Comparison of ENCODE assay signal across 37 cellular contexts in genomic region chr6:73143551-73143950, GRCh38.
"Had no signal": no experiment of that assay in that cellular context is flagged by ENCODE, and none has a peak within 500 bp of the region (broad histone marks: within the 10 kb centered on the region; RNA-seq: fewer than 3 reads in every experiment).

No MANE protein-coding gene starts in this region.

- H3K27ac Mint-ChIP-seq: activated naive CD4-positive, alpha-beta T cell treated with anti-CD3 and anti-CD28 coated beads for 36 hours; activated naive CD4-positive, alpha-beta T cell treated with anti-CD3 and anti-CD28 coated beads, Interleukin-2, amount 10 ng/mL, durations not matched to agents 7 days and 5 days; activated naive CD4-positive, alpha-beta T cell treated with anti-CD3 and anti-CD28 coated beads, Interleukin-2, amount 50 U/mL, for 24 hours; activated naive CD4-positive, alpha-beta T cell treated with anti-CD3 and anti-CD28 coated beads, Interleukin-2, amount 50 U/mL, for 72 hours; activated naive CD8-positive, alpha-beta T cell; activated naive CD8-positive, alpha-beta T cell treated with anti-CD3 and anti-CD28 coated beads for 36 hours; activated naive CD8-positive, alpha-beta T cell treated with anti-CD3 and anti-CD28 coated beads, Interleukin-2, amount 10 ng/mL, durations not matched to agents 7 days and 5 days; activated naive CD8-positive, alpha-beta T cell treated with anti-CD3 and anti-CD28 coated beads, Interleukin-2, amount 50 U/mL, for 24 hours; activated T-cell treated with anti-CD3 and anti-CD28 coated beads, Interleukin-2, amount 50 U/mL, for 24 hours; activated T-cell treated with anti-CD3 and anti-CD28 coated beads, Interleukin-2, amount 50 U/mL, for 72 hours; activated T-helper 1 cell treated with anti-CD3 and anti-CD28 coated beads, Interleukin-12 subunit alpha, Interleukin-12 subunit beta, Interleukin-2, Interleukin-4 antibody, amounts not matched to agents 30 ng/mL and 10 ng/mL and 1 ng/mL, durations not matched to agents 14 hours and 24 hours and 36 hours; activated T-helper 17 cell treated with anti-CD3 and anti-CD28 coated beads, Interleukin-2, amount 50 U/mL, for 72 hours; activated T-helper 2 cell treated with anti-CD3 and anti-CD28 coated beads, Interferon-gamma antibody, Interleukin-2, Interleukin-4, amounts not matched to agents 10 μg/mL and 5 μg/mL and 100 μg/mL, durations not matched to agents 14 hours and 24 hours and 36 hours; brain had no signal

- H3K4me3 Mint-ChIP-seq: activated naive CD4-positive, alpha-beta T cell treated with anti-CD3 and anti-CD28 coated beads for 36 hours; activated naive CD4-positive, alpha-beta T cell treated with anti-CD3 and anti-CD28 coated beads, Interleukin-2, amount 10 ng/mL, durations not matched to agents 7 days and 5 days; activated naive CD4-positive, alpha-beta T cell treated with anti-CD3 and anti-CD28 coated beads, Interleukin-2, amount 50 U/mL, for 24 hours; activated naive CD8-positive, alpha-beta T cell; activated naive CD8-positive, alpha-beta T cell treated with anti-CD3 and anti-CD28 coated beads for 36 hours; activated naive CD8-positive, alpha-beta T cell treated with anti-CD3 and anti-CD28 coated beads, Interleukin-2, amount 10 ng/mL, durations not matched to agents 7 days and 5 days; activated naive CD8-positive, alpha-beta T cell treated with anti-CD3 and anti-CD28 coated beads, Interleukin-2, amount 50 U/mL, for 24 hours; activated T-cell treated with anti-CD3 and anti-CD28 coated beads, Interleukin-2, amount 50 U/mL, for 24 hours; activated T-cell treated with anti-CD3 and anti-CD28 coated beads, Interleukin-2, amount 50 U/mL, for 4 hours; activated T-cell treated with anti-CD3 and anti-CD28 coated beads, Interleukin-2, amount 50 U/mL, for 72 hours; activated T-helper 1 cell treated with anti-CD3 and anti-CD28 coated beads, Interleukin-12 subunit alpha, Interleukin-12 subunit beta, Interleukin-2, Interleukin-4 antibody, amounts not matched to agents 30 ng/mL and 10 ng/mL and 1 ng/mL, durations not matched to agents 14 hours and 24 hours and 36 hours; activated T-helper 17 cell treated with anti-CD3 and anti-CD28 coated beads, Interleukin-2, amount 50 U/mL, for 72 hours; brain; central memory CD8-positive, alpha-beta T cell had no signal

- H3K4me1 Mint-ChIP-seq: activated naive CD4-positive, alpha-beta T cell treated with anti-CD3 and anti-CD28 coated beads, Interleukin-2, amount 10 ng/mL, durations not matched to agents 7 days and 5 days; activated naive CD4-positive, alpha-beta T cell treated with anti-CD3 and anti-CD28 coated beads, Interleukin-2, amount 50 U/mL, for 24 hours; activated naive CD8-positive, alpha-beta T cell treated with anti-CD3 and anti-CD28 coated beads for 36 hours; activated naive CD8-positive, alpha-beta T cell treated with anti-CD3 and anti-CD28 coated beads, Interleukin-2, amount 10 ng/mL, durations not matched to agents 7 days and 5 days; central memory CD8-positive, alpha-beta T cell had no signal

- H3K27ac ChIP-seq: adrenal gland, ascending aorta, body of pancreas, brain microvascular endothelial cell, breast epithelium, cardiac muscle cell had no signal

- H3K36me3 ChIP-seq: adrenal gland, ascending aorta, brain microvascular endothelial cell, breast epithelium had no signal

- H3K36me3 Mint-ChIP-seq: activated naive CD4-positive, alpha-beta T cell treated with anti-CD3 and anti-CD28 coated beads, Interleukin-2, amount 50 U/mL, for 72 hours; brain had no signal

- H3K4me1 ChIP-seq: adrenal gland, ascending aorta, body of pancreas, breast epithelium had no signal

- ATAC-seq: activated naive CD8-positive, alpha-beta T cell treated with anti-CD3 and anti-CD28 coated beads, Interleukin-2, amount 50 U/mL, for 24 hours; activated T-cell treated with anti-CD3 and anti-CD28 coated beads, Interleukin-2, amount 50 U/mL, for 4 hours; activated T-cell treated with anti-CD3 and anti-CD28 coated beads, Interleukin-2, amount 50 U/mL, for 72 hours; activated T-helper 17 cell treated with anti-CD3 and anti-CD28 coated beads, Interleukin-2, amount 50 U/mL, for 72 hours; body of pancreas had no signal

- H3K4me3 ChIP-seq: adrenal gland, ascending aorta, body of pancreas, breast epithelium, cardiac muscle cell had no signal

- H3K27me3 Mint-ChIP-seq: activated naive CD4-positive, alpha-beta T cell treated with anti-CD3 and anti-CD28 coated beads, Interleukin-2, amount 10 ng/mL, durations not matched to agents 7 days and 5 days; activated naive CD4-positive, alpha-beta T cell treated with anti-CD3 and anti-CD28 coated beads, Interleukin-2, amount 50 U/mL, for 24 hours; activated naive CD8-positive, alpha-beta T cell; activated naive CD8-positive, alpha-beta T cell treated with anti-CD3 and anti-CD28 coated beads for 36 hours; activated naive CD8-positive, alpha-beta T cell treated with anti-CD3 and anti-CD28 coated beads, Interleukin-2, amount 10 ng/mL, durations not matched to agents 7 days and 5 days; activated naive CD8-positive, alpha-beta T cell treated with anti-CD3 and anti-CD28 coated beads, Interleukin-2, amount 50 U/mL, for 24 hours; activated T-cell treated with anti-CD3 and anti-CD28 coated beads, Interleukin-2, amount 50 U/mL, for 24 hours; brain; central memory CD8-positive, alpha-beta T cell had no signal

- DNase-seq: activated effector memory CD4-positive, alpha-beta T cell treated with anti-CD3 and anti-CD28 coated beads, Interleukin-2, amount 50 U/mL, for 16 hours; activated effector memory CD4-positive, alpha-beta T cell treated with Interleukin-2 at 50 U/mL for 16 hours; activated gamma-delta T cell; activated gamma-delta T cell treated with Interleukin-2 at 50 U/mL for 16 hours; activated naive CD4-positive, alpha-beta T cell; activated naive CD4-positive, alpha-beta T cell treated with anti-CD3 and anti-CD28 coated beads for 36 hours; activated naive CD4-positive, alpha-beta T cell treated with anti-CD3 and anti-CD28 coated beads, Interleukin-2, amount 10 ng/mL, durations not matched to agents 7 days and 5 days; activated naive CD4-positive, alpha-beta T cell treated with anti-CD3 and anti-CD28 coated beads, Interleukin-2, amount 50 U/mL, for 16 hours; activated naive CD4-positive, alpha-beta T cell treated with Interleukin-2 at 50 U/mL for 16 hours; activated naive CD8-positive, alpha-beta T cell treated with anti-CD3 and anti-CD28 coated beads for 36 hours; activated naive CD8-positive, alpha-beta T cell treated with anti-CD3 and anti-CD28 coated beads, Interleukin-2, amount 10 ng/mL, durations not matched to agents 7 days and 5 days; activated naive CD8-positive, alpha-beta T cell treated with anti-CD3 and anti-CD28 coated beads, Interleukin-2, amount 50 U/mL, for 24 hours; activated T-cell treated with anti-CD3 and anti-CD28 coated beads, Interleukin-2, amount 50 U/mL, for 1 hour; activated T-cell treated with anti-CD3 and anti-CD28 coated beads, Interleukin-2, amount 50 U/mL, for 24 hours; activated T-cell treated with anti-CD3 and anti-CD28 coated beads, Interleukin-2, amount 50 U/mL, for 4 hours; activated T-cell treated with anti-CD3 and anti-CD28 coated beads, Interleukin-2, amount 50 U/mL, for 48 hours; activated T-cell treated with anti-CD3 and anti-CD28 coated beads, Interleukin-2, amount 50 U/mL, for 72 hours; adrenal gland; amniotic stem cell; amygdala; anterior cingulate cortex; aorta; body of pancreas; brain microvascular endothelial cell; central memory CD4-positive, alpha-beta T cell; cerebellar nuclear complex had no signal

- H3K27me3 ChIP-seq: adrenal gland, ascending aorta, body of pancreas, brain microvascular endothelial cell, breast epithelium, cardiac muscle cell had no signal

- H3K9me3 Mint-ChIP-seq: activated naive CD4-positive, alpha-beta T cell treated with anti-CD3 and anti-CD28 coated beads for 36 hours; activated naive CD4-positive, alpha-beta T cell treated with anti-CD3 and anti-CD28 coated beads, Interleukin-2, amount 10 ng/mL, durations not matched to agents 7 days and 5 days; activated naive CD4-positive, alpha-beta T cell treated with anti-CD3 and anti-CD28 coated beads, Interleukin-2, amount 50 U/mL, for 24 hours; activated naive CD4-positive, alpha-beta T cell treated with anti-CD3 and anti-CD28 coated beads, Interleukin-2, amount 50 U/mL, for 72 hours; activated naive CD8-positive, alpha-beta T cell treated with anti-CD3 and anti-CD28 coated beads for 36 hours; activated naive CD8-positive, alpha-beta T cell treated with anti-CD3 and anti-CD28 coated beads, Interleukin-2, amount 50 U/mL, for 24 hours; activated T-cell treated with anti-CD3 and anti-CD28 coated beads, Interleukin-2, amount 50 U/mL, for 24 hours; activated T-cell treated with anti-CD3 and anti-CD28 coated beads, Interleukin-2, amount 50 U/mL, for 4 hours; activated T-helper 1 cell treated with anti-CD3 and anti-CD28 coated beads, Interleukin-12 subunit alpha, Interleukin-12 subunit beta, Interleukin-2, Interleukin-4 antibody, amounts not matched to agents 30 ng/mL and 10 ng/mL and 1 ng/mL, durations not matched to agents 14 hours and 24 hours and 36 hours; activated T-helper 17 cell treated with anti-CD3 and anti-CD28 coated beads, Interleukin-2, amount 50 U/mL, for 72 hours; central memory CD8-positive, alpha-beta T cell had no signal
